ENCODE assay signal across 9 cellular contexts in genomic region chr20:59033093-59033492, GRCh38. TPM values are rescaled to one million over a fixed set of nuclear protein-coding genes. Genes with fewer than 3 reads are reported as not detected.
A peak's percentile ranks its signal among the peaks of the same experiment; 100 is the strongest.
DNase-seq lines count a peak whose midpoint lies in the region; ATAC-seq, FAIRE-seq and TF ChIP-seq lines count a peak whose summit lies in the region.
"Had no signal": no experiment of that assay in that cellular context is flagged by ENCODE, and none has a peak within 500 bp of the region (broad histone marks: within the 10 kb centered on the region; RNA-seq: fewer than 3 reads in every experiment).

No MANE protein-coding gene starts in this region.

- WGBS in smooth muscle cell (ENCODE audit: low lambda C conversion rate) = 98% methylated on average over 1 of the region's 1 CpG

- FAIRE-seq in GM19239 (lab: Jason Lieb, UNC) = no peak

- ATAC-seq in foreskin keratinocyte (no peak), HG02938 (IDR thresholded peaks at IDR 0.05; ENCODE audit: unreplicated experiment) (no peak), HG03469 (IDR thresholded peaks at IDR 0.05; ENCODE audit: unreplicated experiment) (no peak)

- H3K4me2 ChIP-seq in smooth muscle cell = peak overlapping the region; percentile 95

- POLR2A ChIA-PET in HEK293 (lab: Yijun Ruan, JAX) = interaction anchor here (1.1 to 2.2 kb wide), 5 partner anchors 9 to 49 kb away, joined by 3 to 28 read pairs (median 16); partner anchors contain the start of genes PRELID3B and TUBB1

- peak overlapping the region; percentile 78 for H2AFZ ChIP-seq in smooth muscle cell (ENCODE audit: low read depth)

- CTCF ChIA-PET in HEK293 (lab: Yijun Ruan, JAX) = no interaction called here

- peaks cover 19% of the 10 kb centered on the region for H3F3A ChIP-seq in smooth muscle cell (ENCODE audit: low read depth)

- peak overlapping the region; percentile 94 for H3K9ac ChIP-seq in smooth muscle cell (ENCODE audit: low read depth)

- peaks cover 46% of the 10 kb centered on the region for H3K79me2 ChIP-seq in smooth muscle cell (ENCODE audit: low read depth)

- H3K9me3 ChIP-seq in HEK293 (ENCODE audit: control insufficient read depth, insufficient read depth, low read depth, low read length) = no peaks in the 10 kb centered on the region
- H3K9me3 ChIP-seq in WERI-Rb-1 (ENCODE audit: severe bottlenecking) = no peaks in the 10 kb centered on the region
- no peaks in the 10 kb centered on the region for H3K9me3 ChIP-seq in smooth muscle cell (replicated peaks; ENCODE audit: low read depth)

- DNase-seq in WERI-Rb-1 = no peak
- DNase-seq in foreskin keratinocyte = no peak
- no peak for DNase-seq in smooth muscle cell (lab: John Stamatoyannopoulos, UW; ENCODE audit: unreplicated experiment)
- no peak for DNase-seq in GM19239 (ENCODE audit: insufficient read length, low spot score)
- DNase-seq in SW 1271 (lab: John Stamatoyannopoulos, UW) = no peak

- peaks cover 22% of the 10 kb centered on the region for H4K20me1 ChIP-seq in smooth muscle cell (ENCODE audit: low read depth)

- peaks cover 7% of the 10 kb centered on the region; the same call in 1 of the 2 replicates for H3K4me1 ChIP-seq in HEK293 (ENCODE audit: control insufficient read depth, insufficient read depth, low read length)
- peaks cover 31% of the 10 kb centered on the region for H3K4me1 ChIP-seq in foreskin keratinocyte
- peaks cover 27% of the 10 kb centered on the region for H3K4me1 ChIP-seq in smooth muscle cell (ENCODE audit: low read depth)

- TF ChIP-seq CTCF in HEK293 (tag by site-specific recombination; IDR thresholded peaks at IDR 0.05) (no peak), WERI-Rb-1 (IDR thresholded peaks at IDR 0.05; ENCODE audit: low read depth, low read length) (no peak), foreskin keratinocyte (conservative IDR thresholded peaks at IDR 0.05) (no peak), smooth muscle cell (IDR thresholded peaks at IDR 0.05; ENCODE audit: borderline replicate concordance, insufficient read depth, poor library complexity, severe bottlenecking) (no peak)

- H3K4me3 ChIP-seq in HEK293 (ENCODE audit: low read depth, low read length) (peak overlapping the region; percentile 45; the same call in 1 of the 2 replicates), WERI-Rb-1 (ENCODE audit: low read depth, low read length) (peak overlapping the region; percentile 84), smooth muscle cell (peak overlapping the region; percentile 81)

- H3K36me3 ChIP-seq in HEK293 (ENCODE audit: control insufficient read depth in 2 of 2, insufficient read depth in 1 of 2, low read length in 2 of 2) = peaks cover 16 to 77% of the 10 kb centered on the region in 2 experiments; a peak in 2 of 3 replicates
- H3K36me3 ChIP-seq in WERI-Rb-1 = peaks cover 80% of the 10 kb centered on the region
- peaks cover 20% of the 10 kb centered on the region for H3K36me3 ChIP-seq in smooth muscle cell (ENCODE audit: low read depth)

- H3K27ac ChIP-seq in HEK293 (ENCODE audit: extremely low read depth, low read depth, low read length) (peak overlapping the region; percentile 91; the same call in 1 of the 2 replicates), WERI-Rb-1 (peak overlapping the region; percentile 90), foreskin keratinocyte (peak overlapping the region; percentile 60), smooth muscle cell (ENCODE audit: low read depth) (peak overlapping the region; percentile 71)

- no peaks in the 10 kb centered on the region for H3K27me3 ChIP-seq in WERI-Rb-1 (ENCODE audit: insufficient read depth, low read depth, severe bottlenecking)
- no peaks in the 10 kb centered on the region for H3K27me3 ChIP-seq in foreskin keratinocyte
- no peaks in the 10 kb centered on the region for H3K27me3 ChIP-seq in smooth muscle cell (ENCODE audit: low read depth)

TF ChIP-seq in HEK293, 187 proteins besides CTCF, POLR2A, EP300 and RAD21:
- peak; percentile 51; the same call in 1 of the 2 replicates for TF ChIP-seq PRDM1 (tag by site-specific recombination; IDR thresholded peaks at IDR 0.05)
- no peak for TF ChIP-seq PATZ1 (tag by site-specific recombination; IDR thresholded peaks at IDR 0.05)

RNA-seq across cellular contexts. Expression of gene ATP5F1E, which starts 1.0 kb away (rescaled TPM):
- total RNA-seq in foreskin keratinocyte (57.0 and 58.0 TPM in 2 replicates), smooth muscle cell (48.1 and 48.6 TPM in 2 replicates)
- polyA plus RNA-seq in foreskin keratinocyte (89.9 and 91.1 TPM in 2 replicates), smooth muscle cell (265 and 280 TPM in 2 replicates)

RNA-seq across cellular contexts. Expression of gene PRELID3B, which starts 9.5 kb away (rescaled TPM):
- total RNA-seq in foreskin keratinocyte (83.8 and 90.7 TPM in 2 replicates), smooth muscle cell (39.1 and 44.9 TPM in 2 replicates)
- polyA plus RNA-seq in foreskin keratinocyte (39.6 and 49.8 TPM in 2 replicates), smooth muscle cell (20.9 and 25.8 TPM in 2 replicates)

RNA-seq across cellular contexts. Expression of gene TUBB1, which starts 13.9 kb away (rescaled TPM):
- total RNA-seq in foreskin keratinocyte (not detected in 2 replicates), smooth muscle cell (0.40 and 0.67 TPM in 2 replicates)
- polyA plus RNA-seq in foreskin keratinocyte (not detected in 2 replicates), smooth muscle cell (not detected in 2 replicates)
- total RNA-seq: renal cortical epithelial cell had no signal

RNA-seq across cellular contexts. Expression of gene CTSZ, which starts 26.0 kb away (rescaled TPM):
- total RNA-seq in foreskin keratinocyte (123 and 140 TPM in 2 replicates), smooth muscle cell (151 and 171 TPM in 2 replicates)
- polyA plus RNA-seq in foreskin keratinocyte (195 and 213 TPM in 2 replicates), smooth muscle cell (9.4 and 12.7 TPM in 2 replicates)

RNA-seq across cellular contexts. Expression of gene NELFCD, which starts 52.0 kb away (rescaled TPM):
- total RNA-seq in foreskin keratinocyte = 53.7 and 64.4 TPM in 2 replicates
- 45.9 and 51.7 TPM in 2 replicates for polyA plus RNA-seq in foreskin keratinocyte
- total RNA-seq in smooth muscle cell = 25.4 and 27.6 TPM in 2 replicates
- polyA plus RNA-seq in smooth muscle cell = 40.3 and 44.9 TPM in 2 replicates
